17 cellular contexts compared by ENCODE assay signal in the genomic region with DNA sequence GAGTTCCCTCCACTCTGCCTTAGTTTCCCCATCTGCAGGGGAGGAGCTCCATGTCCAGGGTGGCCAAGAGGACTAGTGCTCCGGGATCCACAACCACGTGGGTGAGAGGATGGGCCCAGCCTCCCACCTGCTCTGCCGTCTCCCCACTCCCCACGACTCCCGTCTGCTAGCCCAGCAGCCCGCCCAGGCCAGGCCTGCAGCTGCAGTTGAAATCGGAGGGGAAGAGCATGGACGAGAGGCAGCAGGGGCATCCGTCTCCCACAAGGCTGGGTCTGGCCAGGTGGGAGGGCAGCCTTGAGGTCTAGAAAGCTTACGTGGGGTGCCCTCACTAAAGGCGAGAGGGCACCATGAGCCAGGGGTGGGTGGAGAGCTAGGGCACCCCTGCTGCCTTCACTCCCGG. TPM values are rescaled to one million over a fixed set of nuclear protein-coding genes. Genes with fewer than 3 reads are reported as not detected.
DNase-seq lines count a peak whose midpoint lies in the region; ATAC-seq, FAIRE-seq and TF ChIP-seq lines count a peak whose summit lies in the region.
"Had no signal": no experiment of that assay in that cellular context is flagged by ENCODE, and none has a peak within 500 bp of the region (broad histone marks: within the 10 kb centered on the region; RNA-seq: fewer than 3 reads in every experiment).

No MANE protein-coding gene starts in this region.

- TF ChIP-seq CTCF in CD4-positive, alpha-beta T cell (IDR thresholded peaks at IDR 0.05) = no peak
- no peak for TF ChIP-seq CTCF in RWPE2 (IDR thresholded peaks at IDR 0.05; ENCODE audit: poor library complexity, severe bottlenecking)

- H3K23ac ChIP-seq in mesenchymal stem cell (ENCODE audit: low read length in 2 of 2) = no peak overlapping the region

- H3K4me3 Mint-ChIP-seq in CD4-positive, alpha-beta T cell = no peak overlapping the region
- H3K4me3 Mint-ChIP-seq: GM23338 had no signal

- no peak for ATAC-seq in CD4-positive, alpha-beta T cell (ENCODE audit: poor library complexity)
- no peak for ATAC-seq in RWPE2 (ENCODE audit: low read depth)
- no peak for ATAC-seq in HG03097 (IDR thresholded peaks at IDR 0.05; ENCODE audit: low FRiP score, unreplicated experiment)
- ATAC-seq: A549, GM23338 had no signal

- CTCF ChIA-PET in CD4-positive, alpha-beta T cell (lab: Charles Lee) = no interaction called here

- H3K4me2 ChIP-seq in mesenchymal stem cell (ENCODE audit: low read length, poor library complexity, severe bottlenecking) = no peak overlapping the region
- H3K4me2 ChIP-seq: A549, GM23338 had no signal

- no peak for FAIRE-seq in GM12892 (lab: Jason Lieb, UNC)
- FAIRE-seq: A549, GM18507, HTR-8/SVneo had no signal

- peaks cover 12% of the 10 kb centered on the region for H3K36me3 Mint-ChIP-seq in CD4-positive, alpha-beta T cell (ENCODE audit: low read depth)

- H3K9me3 Mint-ChIP-seq in CD4-positive, alpha-beta T cell = no peaks in the 10 kb centered on the region
- H3K9me3 Mint-ChIP-seq: GM23338 had no signal

- 88% methylated on average over 12 of the region's 12 CpGs for WGBS in mesenchymal stem cell

- H4K8ac ChIP-seq in mesenchymal stem cell (ENCODE audit: low read length) = no peak overlapping the region

- DNase-seq in CD4-positive, alpha-beta T cell = no peak
- DNase-seq in RWPE2 (ENCODE audit: low spot score) (peak; percentile 78), mesenchymal stem cell (no peak), GM12892 (ENCODE audit: insufficient read length) (no peak)
- DNase-seq in effector memory CD4-positive, alpha-beta T cell = no peak
- DNase-seq in stimulated activated CD4-positive, alpha-beta T cell treated with anti-CD3 and anti-CD28 coated beads, Interleukin-2, amount 100 ng/mL, for 48 hours = no peak
- no peak for DNase-seq in activated effector memory CD4-positive, alpha-beta T cell treated with anti-CD3 and anti-CD28 coated beads, Interleukin-2, amount 50 U/mL, for 16 hours
- DNase-seq: BE2C, Calu3, DMS 273 treated with DMSO at 0.1 percent for 48 hours, KBM-7 had no signal

- H2BK12ac ChIP-seq in mesenchymal stem cell (ENCODE audit: low read length in 2 of 2) = peak overlapping the region; percentile 9 to 70

- H3K4ac ChIP-seq in mesenchymal stem cell (ENCODE audit: low read depth in 1 of 2, low read length in 2 of 2) = peak overlapping the region in 1 of 2 experiments; percentile 58

- H3K36me3 ChIP-seq in RWPE2 (ENCODE audit: low read depth) (no peaks in the 10 kb centered on the region), mesenchymal stem cell (ENCODE audit: control insufficient read depth in 1 of 2, insufficient read depth in 2 of 2, low read depth in 1 of 2, low read length in 2 of 2) (no peaks in the 10 kb centered on the region)
- H3K36me3 ChIP-seq in effector memory CD4-positive, alpha-beta T cell (ENCODE audit: control insufficient read depth, insufficient read depth, low read length) = peaks cover 2% of the 10 kb centered on the region
- H3K36me3 ChIP-seq: BE2C, HAP-1 had no signal

- H2BK15ac ChIP-seq in mesenchymal stem cell (ENCODE audit: low read depth, poor library complexity, severe bottlenecking) = no peak overlapping the region

- H3K27me3 ChIP-seq in CD4-positive, alpha-beta T cell (ENCODE audit: control insufficient read depth, insufficient read depth, low read length) = no peaks in the 10 kb centered on the region
- no peaks in the 10 kb centered on the region for H3K27me3 ChIP-seq in RWPE2 (ENCODE audit: insufficient read depth, poor library complexity, severe bottlenecking)
- no peaks in the 10 kb centered on the region for H3K27me3 ChIP-seq in effector memory CD4-positive, alpha-beta T cell (replicated peaks; ENCODE audit: control insufficient read depth, insufficient read depth, low read length, poor library complexity, severe bottlenecking)
- H3K27me3 ChIP-seq in mesenchymal stem cell (ENCODE audit: control insufficient read depth in 1 of 2, insufficient read depth in 1 of 2, low read length in 2 of 2) = no peaks in the 10 kb centered on the region
- H3K27me3 ChIP-seq: BE2C had no signal

- POLR2A ChIA-PET in CD4-positive, alpha-beta T cell (lab: Charles Lee) = interaction anchor here (0.9 kb wide), 1 partner anchor 37 kb away, joined by 3 read pairs; no protein-coding TSS in a partner anchor

- no peaks in the 10 kb centered on the region for H3K27me3 Mint-ChIP-seq in CD4-positive, alpha-beta T cell

- H2AFZ ChIP-seq in mesenchymal stem cell (ENCODE audit: low read depth, low read length) = no peak overlapping the region
- H2AFZ ChIP-seq: GM23338 had no signal

- H2BK5ac ChIP-seq in mesenchymal stem cell (ENCODE audit: low read depth, low read length, poor library complexity, severe bottlenecking) = no peak overlapping the region

- no peak for TF ChIP-seq POLR2A in GM12892 (IDR thresholded peaks at IDR 0.05; ENCODE audit: low read depth, low read length)

- H3K9ac ChIP-seq in mesenchymal stem cell (ENCODE audit: low read length) = no peak overlapping the region

- intact Hi-C loops in CD4-positive, alpha-beta T cell (cut with DNase I, micrococcal nuclease) = no loop called here

- H3K14ac ChIP-seq in mesenchymal stem cell (ENCODE audit: low read length in 2 of 2) = no peak overlapping the region

- H4K91ac ChIP-seq in mesenchymal stem cell (ENCODE audit: low read length) = peak overlapping the region; percentile 28

- no peaks in the 10 kb centered on the region for H3K9me3 ChIP-seq in CD4-positive, alpha-beta T cell (ENCODE audit: control insufficient read depth, low read length)
- no peaks in the 10 kb centered on the region for H3K9me3 ChIP-seq in RWPE2 (ENCODE audit: severe bottlenecking)
- H3K9me3 ChIP-seq in effector memory CD4-positive, alpha-beta T cell (ENCODE audit: control insufficient read depth, low read length) = no peaks in the 10 kb centered on the region
- no peaks in the 10 kb centered on the region for H3K9me3 ChIP-seq in mesenchymal stem cell (ENCODE audit: control insufficient read depth, low read length)
- H3K9me3 ChIP-seq: A549, BE2C, HAP-1 had no signal

- no peak overlapping the region for H2AK5ac ChIP-seq in mesenchymal stem cell (ENCODE audit: low read length, severe bottlenecking)

- peak overlapping the region; percentile 40 for H3K27ac ChIP-seq in CD4-positive, alpha-beta T cell (ENCODE audit: low read depth, low read length)
- no peak overlapping the region for H3K27ac ChIP-seq in RWPE2 (ENCODE audit: poor library complexity, severe bottlenecking)
- H3K27ac ChIP-seq in effector memory CD4-positive, alpha-beta T cell (ENCODE audit: insufficient read depth, low read length, poor library complexity, severe bottlenecking) = peak overlapping the region; percentile 2
- H3K27ac ChIP-seq in mesenchymal stem cell (ENCODE audit: low read length, poor library complexity, severe bottlenecking) = no peak overlapping the region
- H3K27ac ChIP-seq: A549 had no signal

- H3K4me3 ChIP-seq in RWPE2 (ENCODE audit: severe bottlenecking) (no peak overlapping the region), mesenchymal stem cell (ENCODE audit: insufficient read depth in 1 of 2, low read depth in 1 of 2, low read length in 2 of 2) (no peak overlapping the region)
- H3K4me3 ChIP-seq in effector memory CD4-positive, alpha-beta T cell (ENCODE audit: insufficient read depth, low read depth, low read length, poor library complexity, severe bottlenecking) = no peak overlapping the region
- H3K4me3 ChIP-seq: A549, GM23338, HAP-1 had no signal

- no peak overlapping the region for H2BK120ac ChIP-seq in mesenchymal stem cell (ENCODE audit: low read depth, low read length)

- H3K27ac Mint-ChIP-seq in CD4-positive, alpha-beta T cell = peak overlapping the region; percentile 83
- H3K27ac Mint-ChIP-seq: GM23338 had no signal

- H3K18ac ChIP-seq in mesenchymal stem cell (ENCODE audit: low read depth in 1 of 2, low read length in 2 of 2) = peak overlapping the region in 1 of 2 experiments; percentile 22

- peaks cover 66% of the 10 kb centered on the region for H3K4me1 Mint-ChIP-seq in CD4-positive, alpha-beta T cell (ENCODE audit: low read depth)

- H3K4me1 ChIP-seq in RWPE2 (ENCODE audit: insufficient read depth, poor library complexity, severe bottlenecking) = no peaks in the 10 kb centered on the region
- H3K4me1 ChIP-seq in effector memory CD4-positive, alpha-beta T cell (ENCODE audit: control insufficient read depth, insufficient read depth, low read length, poor library complexity, severe bottlenecking) = peaks cover 69% of the 10 kb centered on the region
- H3K4me1 ChIP-seq in mesenchymal stem cell (ENCODE audit: control insufficient read depth, insufficient read depth, low read depth, low read length) = peaks cover 28% of the 10 kb centered on the region
- H3K4me1 ChIP-seq: HAP-1 had no signal

- H3K79me1 ChIP-seq in mesenchymal stem cell (replicated peaks; ENCODE audit: low read length, poor library complexity, severe bottlenecking) = no peaks in the 10 kb centered on the region

RNA-seq across cellular contexts. Expression of a gene that starts 8.6 kb away (rescaled TPM):
- total RNA-seq in CD4-positive, alpha-beta T cell = 10 to 100 TPM; 53.1 to 55.6 TPM
- polyA plus RNA-seq in mesenchymal stem cell (2013, experiment 1 of 2) = 34.4 TPM
- polyA plus RNA-seq in mesenchymal stem cell (2013, experiment 2 of 2) = 33.5 TPM
- polyA plus RNA-seq in GM12892 (2012; ENCODE audit: missing spikeins) = 16.8 TPM

Comparison
In these comparisons a context has a peak if more than half of its experiments do, and no peak if none do; other contexts are left out.
1. H3K27ac ChIP-seq: peak in CD4-positive, alpha-beta T cell (single experiment) and effector memory CD4-positive, alpha-beta T cell (single experiment); none in RWPE2 (single experiment) and mesenchymal stem cell (single experiment).